9 cellular contexts compared by ENCODE assay signal in the genomic region with DNA sequence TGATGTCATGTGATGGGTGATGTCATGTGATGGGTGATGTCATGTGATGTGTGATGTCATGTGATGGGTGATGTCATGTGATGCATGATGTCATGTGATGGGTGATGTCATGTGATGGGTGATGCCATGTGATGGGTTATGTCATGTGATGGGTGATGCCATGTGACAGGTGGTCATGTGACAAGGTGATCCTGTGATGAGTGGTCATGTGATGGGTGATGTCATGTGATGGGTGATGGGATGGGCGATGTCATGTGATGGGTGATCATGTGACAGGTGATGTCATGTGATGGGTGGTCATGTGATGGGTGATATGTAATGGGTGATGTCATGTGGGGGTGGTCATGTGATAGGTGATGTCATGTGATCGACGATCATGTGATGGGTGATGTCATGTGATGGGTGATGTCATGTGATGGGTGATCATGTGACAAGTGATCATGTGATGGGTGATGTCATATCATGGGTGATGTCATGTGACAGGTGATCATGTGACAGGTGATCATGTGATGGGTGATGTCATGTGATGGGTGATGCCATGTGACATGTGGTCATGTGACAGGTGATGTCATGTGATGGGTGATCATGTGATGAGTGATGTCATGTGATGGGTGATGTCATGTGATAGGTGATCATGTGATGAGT. TPM values are rescaled to one million over a fixed set of nuclear protein-coding genes. Genes with fewer than 3 reads are reported as not detected.
DNase-seq lines count a peak whose midpoint lies in the region; ATAC-seq, FAIRE-seq and TF ChIP-seq lines count a peak whose summit lies in the region.
"Had no signal": no experiment of that assay in that cellular context is flagged by ENCODE, and none has a peak within 500 bp of the region (broad histone marks: within the 10 kb centered on the region; RNA-seq: fewer than 3 reads in every experiment).

No MANE protein-coding gene starts in this region.

- H3K4me1 Mint-ChIP-seq in T-cell (peaks cover 0 to 9% (median 7%) of the 10 kb centered on the region in 3 donors), osteocyte (ENCODE audit: unreplicated experiment) (no peaks in the 10 kb centered on the region)

- DNase-seq in cardiac muscle cell (ENCODE audit: low read depth in 1 of 2, low spot score in 1 of 2) (peak; percentile 40 to 52), cardiac septum (ENCODE audit: low spot score) (no peak), T-cell (peak in 25 of 34 experiments; percentile 17 to 66 (median 36)), cerebellar cortex (ENCODE audit: low spot score) (peak; percentile 25), osteocyte (ENCODE audit: extremely low spot score, unreplicated experiment) (peak; percentile 51), HCEC 1CT (no peak), H54 (ENCODE audit: insufficient read length, low spot score) (no peak)

- no peak for FAIRE-seq in H54 (lab: Jason Lieb, UNC)

- CTCF ChIA-PET in T-cell (lab: Charles Lee), result no interaction called here

- intact Hi-C loops in cardiac septum (cut with DNase I), result no loop called here

- H3K27me3 Mint-ChIP-seq in T-cell (peaks cover 21 to 24% of the 10 kb centered on the region in 2 donors), osteocyte (ENCODE audit: unreplicated experiment) (peaks cover 8% of the 10 kb centered on the region)

- H3K9me3 Mint-ChIP-seq in T-cell (peaks cover 11 to 21% (median 20%) of the 10 kb centered on the region in 3 donors), osteocyte (ENCODE audit: unreplicated experiment) (peaks cover 9% of the 10 kb centered on the region)

- no peaks in the 10 kb centered on the region for H3K9me3 ChIP-seq in cardiac muscle cell (ENCODE audit: low read depth)

- H3K36me3 Mint-ChIP-seq in T-cell, result no peaks in the 10 kb centered on the region
- no peaks in the 10 kb centered on the region for H3K36me3 Mint-ChIP-seq in osteocyte (ENCODE audit: unreplicated experiment)

- no peaks in the 10 kb centered on the region for H3K27me3 ChIP-seq in cardiac muscle cell

- H3K4me1 ChIP-seq in cardiac muscle cell (ENCODE audit: low read depth), result no peaks in the 10 kb centered on the region

- H3K27ac Mint-ChIP-seq in T-cell (peak overlapping the region; percentile 41 to 64), osteocyte (ENCODE audit: unreplicated experiment) (peak overlapping the region; percentile 48)

- no peak for TF ChIP-seq POLR2A in H54 (IDR thresholded peaks at IDR 0.05; ENCODE audit: low read depth, low read length)

- H3K27ac ChIP-seq in cardiac muscle cell, result no peak overlapping the region

- H3K4me3 Mint-ChIP-seq in T-cell (peak overlapping the region in 2 of 3 donors; percentile 46 to 54), osteocyte (ENCODE audit: unreplicated experiment) (no peak overlapping the region)

- POLR2A ChIA-PET in T-cell (lab: Charles Lee), result no interaction called here

- H3K36me3 ChIP-seq in cardiac muscle cell, result no peaks in the 10 kb centered on the region

- peak in 2 of 4 experiments; percentile 37 to 74 for ATAC-seq in T-cell (replicated peaks in 1 of 4)
- ATAC-seq in GM18511 (IDR thresholded peaks at IDR 0.05; ENCODE audit: unreplicated experiment), result no peak

- TF ChIP-seq CTCF in cardiac muscle cell (IDR thresholded peaks at IDR 0.05; ENCODE audit: low read depth, low read length) (no peak), osteocyte (IDR thresholded peaks at IDR 0.05) (no peak)

- no peak overlapping the region for H3K4me3 ChIP-seq in cardiac muscle cell

RNA-seq across cellular contexts. Expression of a gene that starts 17.2 kb away (rescaled TPM):
- total RNA-seq in cardiac muscle cell (not detected in 2 replicates), cardiac septum (not detected), T-cell (not detected), osteocyte (not detected in 2 replicates)
- polyA plus RNA-seq in cardiac muscle cell, result not detected in 2 replicates
- total RNA-seq: skeletal muscle tissue had no signal

RNA-seq across cellular contexts. Expression of a gene that starts 31.8 kb away (rescaled TPM):
- total RNA-seq in cardiac muscle cell (0.07 and 0.12 TPM in 2 replicates), cardiac septum (0.24 TPM), T-cell (under 1 TPM in 1 of 5 donors, not detected in 4; 0.18 TPM), osteocyte (not detected in 2 replicates)
- 0.83 TPM in 1 of 2 replicates, not detected in the other for polyA plus RNA-seq in cardiac muscle cell

RNA-seq across cellular contexts. Expression of a gene that starts 47.7 kb away (rescaled TPM):
- total RNA-seq in cardiac muscle cell (2.7 and 4.2 TPM in 2 replicates), cardiac septum (2.6 TPM), T-cell (10 to 100 TPM in 4 of 5 donors, 1 to 10 TPM in 1; 9.2 to 18.8 (median 12.5) TPM), osteocyte (not detected in 2 replicates)
- polyA plus RNA-seq in cardiac muscle cell, result 2.6 and 2.8 TPM in 2 replicates

RNA-seq across cellular contexts. Expression of a gene that starts 53.2 kb away (rescaled TPM):
- total RNA-seq in cardiac muscle cell, result not detected in 2 replicates
- polyA plus RNA-seq in cardiac muscle cell, result not detected in 2 replicates
- total RNA-seq in cardiac septum, result not detected
- total RNA-seq in T-cell, result not detected
- not detected in 2 replicates for total RNA-seq in osteocyte
- total RNA-seq: skeletal muscle tissue had no signal

Comparison
In these comparisons a context has a peak if more than half of its experiments do, and no peak if none do; other contexts are left out.
1. DNase-seq: peak in cardiac muscle cell (2 of 2), T-cell (25 of 34), cerebellar cortex (single experiment) and osteocyte (single experiment); none in cardiac septum (single experiment), HCEC 1CT (single experiment) and H54 (single experiment).